In the genomic region with DNA sequence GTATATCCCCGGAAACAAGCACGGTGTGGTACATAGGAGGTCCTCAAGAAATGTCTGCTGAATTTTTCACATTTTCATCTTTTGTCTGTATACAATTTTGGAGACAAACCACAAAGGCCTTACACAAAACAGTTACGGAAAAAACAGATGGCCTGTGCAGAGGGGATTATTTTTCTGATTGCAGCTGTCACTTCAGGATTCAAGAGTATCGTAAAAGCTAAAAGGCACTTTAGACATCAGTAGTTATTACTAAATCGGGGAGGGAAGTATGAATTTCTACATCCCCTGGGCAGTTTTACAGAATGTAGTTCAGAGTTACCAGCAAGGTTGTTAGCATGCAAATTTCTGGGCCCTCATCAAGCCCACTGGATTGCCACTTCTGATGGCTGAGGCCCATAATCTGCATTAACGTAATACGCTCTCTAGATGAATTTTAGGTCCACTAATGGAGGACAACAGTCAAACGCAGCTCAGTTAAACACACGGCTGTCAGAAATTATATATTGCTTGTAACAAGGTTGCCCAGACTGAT, we compare ENCODE assay signal across 2 cellular contexts.
TF ChIP-seq lines count a peak whose summit lies in the region.

No MANE protein-coding gene starts in this region.

TF ChIP-seq in SK-N-SH, 30 proteins besides CTCF, POLR2A, EP300 and RAD21 (continued from another document):
- TF ChIP-seq, protein P1, sequence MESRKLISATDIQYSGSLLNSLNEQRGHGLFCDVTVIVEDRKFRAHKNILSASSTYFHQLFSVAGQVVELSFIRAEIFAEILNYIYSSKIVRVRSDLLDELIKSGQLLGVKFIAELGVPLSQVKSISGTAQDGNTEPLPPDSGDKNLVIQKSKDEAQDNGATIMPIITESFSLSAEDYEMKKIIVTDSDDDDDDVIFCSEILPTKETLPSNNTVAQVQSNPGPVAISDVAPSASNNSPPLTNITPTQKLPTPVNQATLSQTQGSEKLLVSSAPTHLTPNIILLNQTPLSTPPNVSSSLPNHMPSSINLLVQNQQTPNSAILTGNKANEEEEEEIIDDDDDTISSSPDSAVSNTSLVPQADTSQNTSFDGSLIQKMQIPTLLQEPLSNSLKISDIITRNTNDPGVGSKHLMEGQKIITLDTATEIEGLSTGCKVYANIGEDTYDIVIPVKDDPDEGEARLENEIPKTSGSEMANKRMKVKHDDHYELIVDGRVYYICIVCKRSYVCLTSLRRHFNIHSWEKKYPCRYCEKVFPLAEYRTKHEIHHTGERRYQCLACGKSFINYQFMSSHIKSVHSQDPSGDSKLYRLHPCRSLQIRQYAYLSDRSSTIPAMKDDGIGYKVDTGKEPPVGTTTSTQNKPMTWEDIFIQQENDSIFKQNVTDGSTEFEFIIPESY (IDR thresholded peaks at IDR 0.05; ENCODE audit: borderline replicate concordance, low read depth) = no peak
- TF ChIP-seq MXI1 (IDR thresholded peaks at IDR 0.05; ENCODE audit: low read depth, low read length) = no peak
- no peak for TF ChIP-seq NFIC (IDR thresholded peaks at IDR 0.05; ENCODE audit: borderline replicate concordance)
- no peak for TF ChIP-seq YY1 (IDR thresholded peaks at IDR 0.05; ENCODE audit: low read depth)
- TF ChIP-seq, protein P2, sequence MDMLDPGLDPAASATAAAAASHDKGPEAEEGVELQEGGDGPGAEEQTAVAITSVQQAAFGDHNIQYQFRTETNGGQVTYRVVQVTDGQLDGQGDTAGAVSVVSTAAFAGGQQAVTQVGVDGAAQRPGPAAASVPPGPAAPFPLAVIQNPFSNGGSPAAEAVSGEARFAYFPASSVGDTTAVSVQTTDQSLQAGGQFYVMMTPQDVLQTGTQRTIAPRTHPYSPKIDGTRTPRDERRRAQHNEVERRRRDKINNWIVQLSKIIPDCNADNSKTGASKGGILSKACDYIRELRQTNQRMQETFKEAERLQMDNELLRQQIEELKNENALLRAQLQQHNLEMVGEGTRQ (IDR thresholded peaks at IDR 0.05; ENCODE audit: borderline replicate concordance, low read depth, low read length) = no peak

TF ChIP-seq in SK-N-SH treated with all-trans-retinoic acid at 6 μM for 48 hours, 23 proteins besides CTCF, POLR2A, EP300 and RAD21 (continued from another document):
- TF ChIP-seq, protein P3, sequence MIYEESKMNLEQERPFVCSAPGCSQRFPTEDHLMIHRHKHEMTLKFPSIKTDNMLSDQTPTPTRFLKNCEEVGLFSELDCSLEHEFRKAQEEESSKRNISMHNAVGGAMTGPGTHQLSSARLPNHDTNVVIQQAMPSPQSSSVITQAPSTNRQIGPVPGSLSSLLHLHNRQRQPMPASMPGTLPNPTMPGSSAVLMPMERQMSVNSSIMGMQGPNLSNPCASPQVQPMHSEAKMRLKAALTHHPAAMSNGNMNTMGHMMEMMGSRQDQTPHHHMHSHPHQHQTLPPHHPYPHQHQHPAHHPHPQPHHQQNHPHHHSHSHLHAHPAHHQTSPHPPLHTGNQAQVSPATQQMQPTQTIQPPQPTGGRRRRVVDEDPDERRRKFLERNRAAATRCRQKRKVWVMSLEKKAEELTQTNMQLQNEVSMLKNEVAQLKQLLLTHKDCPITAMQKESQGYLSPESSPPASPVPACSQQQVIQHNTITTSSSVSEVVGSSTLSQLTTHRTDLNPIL (CRISPR knock-in tag; IDR thresholded peaks at IDR 0.05; ENCODE audit: low read depth) = no peak
- TF ChIP-seq ZFP3 (CRISPR knock-in tag; IDR thresholded peaks at IDR 0.05) = no peak
- TF ChIP-seq ZNF565 (CRISPR knock-in tag; conservative IDR thresholded peaks at IDR 0.05; ENCODE audit: low read depth) = no peak
- no peak for TF ChIP-seq ISL1 (CRISPR knock-in tag; IDR thresholded peaks at IDR 0.05)
- TF ChIP-seq ZC3H10 (CRISPR knock-in tag; IDR thresholded peaks at IDR 0.05) = no peak
- no peak for TF ChIP-seq TCF4 (CRISPR knock-in tag; IDR thresholded peaks at IDR 0.05; ENCODE audit: borderline replicate concordance)
- TF ChIP-seq, protein P4, sequence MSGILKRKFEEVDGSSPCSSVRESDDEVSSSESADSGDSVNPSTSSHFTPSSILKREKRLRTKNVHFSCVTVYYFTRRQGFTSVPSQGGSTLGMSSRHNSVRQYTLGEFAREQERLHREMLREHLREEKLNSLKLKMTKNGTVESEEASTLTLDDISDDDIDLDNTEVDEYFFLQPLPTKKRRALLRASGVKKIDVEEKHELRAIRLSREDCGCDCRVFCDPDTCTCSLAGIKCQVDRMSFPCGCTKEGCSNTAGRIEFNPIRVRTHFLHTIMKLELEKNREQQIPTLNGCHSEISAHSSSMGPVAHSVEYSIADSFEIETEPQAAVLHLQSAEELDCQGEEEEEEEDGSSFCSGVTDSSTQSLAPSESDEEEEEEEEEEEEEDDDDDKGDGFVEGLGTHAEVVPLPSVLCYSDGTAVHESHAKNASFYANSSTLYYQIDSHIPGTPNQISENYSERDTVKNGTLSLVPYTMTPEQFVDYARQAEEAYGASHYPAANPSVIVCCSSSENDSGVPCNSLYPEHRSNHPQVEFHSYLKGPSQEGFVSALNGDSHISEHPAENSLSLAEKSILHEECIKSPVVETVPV (CRISPR knock-in tag; IDR thresholded peaks at IDR 0.05) = no peak
- no peak for TF ChIP-seq TOX (CRISPR knock-in tag; IDR thresholded peaks at IDR 0.05; ENCODE audit: borderline replicate concordance)
- TF ChIP-seq BACH2 (CRISPR knock-in tag; IDR thresholded peaks at IDR 0.05; ENCODE audit: borderline replicate concordance) = no peak
- TF ChIP-seq PPARA (CRISPR knock-in tag; IDR thresholded peaks at IDR 0.05; ENCODE audit: borderline replicate concordance) = no peak
- TF ChIP-seq ZFP30 (CRISPR knock-in tag; IDR thresholded peaks at IDR 0.05) = no peak
- TF ChIP-seq CSDC2 (CRISPR knock-in tag; IDR thresholded peaks at IDR 0.05) = no peak
- no peak for TF ChIP-seq GLIS3 (CRISPR knock-in tag; IDR thresholded peaks at IDR 0.05)
